In the genomic region with DNA sequence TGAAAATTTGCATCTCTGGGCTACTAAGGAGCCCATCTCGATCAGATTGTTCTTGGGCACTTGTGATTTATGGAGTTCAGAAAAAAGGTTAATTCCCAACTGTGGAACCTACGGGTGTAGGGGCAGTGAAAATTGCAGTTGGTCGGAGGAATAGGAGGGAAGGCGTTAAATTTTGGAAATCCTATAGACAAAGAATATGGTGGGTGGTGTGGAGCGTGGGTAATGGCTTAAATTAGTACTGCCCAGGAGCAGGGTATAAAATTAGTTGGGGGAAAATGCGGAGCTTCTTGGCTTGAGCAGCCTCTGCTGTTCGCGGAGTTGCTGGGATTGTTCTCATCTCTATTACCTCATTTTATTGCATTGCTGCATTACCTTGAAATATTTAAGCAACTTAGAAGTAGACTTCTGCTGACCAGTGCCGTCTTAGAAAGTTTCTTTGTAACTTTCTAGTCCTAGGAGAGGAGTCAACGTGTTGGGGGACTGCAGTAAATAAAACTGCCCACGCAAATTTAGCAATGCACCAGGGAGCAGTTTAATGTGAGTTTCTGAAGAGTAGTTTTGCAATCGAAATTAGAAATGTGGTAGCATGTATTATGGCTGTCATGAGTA, we compare ENCODE assay signal across 8 cellular contexts. TPM values are rescaled to one million over a fixed set of nuclear protein-coding genes. Genes with fewer than 3 reads are reported as not detected.
DNase-seq lines count a peak whose midpoint lies in the region; ATAC-seq and TF ChIP-seq lines count a peak whose summit lies in the region.

No MANE protein-coding gene starts in this region.

- H3K36me3 ChIP-seq in NT2/D1 (ENCODE audit: insufficient read depth, insufficient read length, low read length) (peaks cover 22% of the 10 kb centered on the region), body of pancreas (replicated peaks in 1 of 2; ENCODE audit: insufficient read depth in 1 of 2, low read depth in 2 of 2) (no peaks in the 10 kb centered on the region), subcutaneous abdominal adipose tissue (ENCODE audit: control insufficient read depth in 5 of 5, insufficient read depth in 5 of 5, low read length in 5 of 5) (peaks cover 4 to 22% (median 16%) of the 10 kb centered on the region in 5 donors)

- H3K9me3 ChIP-seq in NT2/D1 (ENCODE audit: insufficient read depth, low read length) (no peaks in the 10 kb centered on the region), body of pancreas (no peaks in the 10 kb centered on the region), subcutaneous abdominal adipose tissue (ENCODE audit: control insufficient read depth in 5 of 5, low read length in 5 of 5) (no peaks in the 10 kb centered on the region)

- H3K27ac ChIP-seq in body of pancreas (peak overlapping the region in 3 of 4 donors; percentile 15 to 47 (median 16)), subcutaneous abdominal adipose tissue (ENCODE audit: low read depth, low read length) (peak overlapping the region; percentile 87)

- H3K4me3 ChIP-seq in NT2/D1 (ENCODE audit: insufficient read length, low read depth) (peak overlapping the region; percentile 48), body of pancreas (peak overlapping the region in 1 of 2 donors; percentile 31), subcutaneous abdominal adipose tissue (ENCODE audit: low read depth in 1 of 5, low read length in 5 of 5) (peak overlapping the region; percentile 74 to 84 (median 80))

- no peaks in the 10 kb centered on the region for H3K4me1 ChIP-seq in NT2/D1 (ENCODE audit: insufficient read depth, insufficient read length)
- H3K4me1 ChIP-seq in body of pancreas = peaks cover 31% of the 10 kb centered on the region
- peaks cover 2 to 45% (median 31%) of the 10 kb centered on the region in 5 donors for H3K4me1 ChIP-seq in subcutaneous abdominal adipose tissue (ENCODE audit: control insufficient read depth in 5 of 5, insufficient read depth in 5 of 5, low read length in 5 of 5)

- DNase-seq in NCI-H510A treated with DMSO at 0.1 percent for 48 hours (lab: John Stamatoyannopoulos, UW) = peak; percentile 27
- DNase-seq in NCI-H510A (lab: John Stamatoyannopoulos, UW) = no peak
- no peak for DNase-seq in NT2/D1 (ENCODE audit: low read depth, low spot score)
- DNase-seq in body of pancreas = peak in 2 of 4 donors; percentile 33 to 38
- peak; percentile 71 for DNase-seq in kidney glomerular epithelial cell (lab: John Stamatoyannopoulos, UW)
- no peak for DNase-seq in SHP77 treated with DMSO at 0.1 percent for 48 hours (lab: John Stamatoyannopoulos, UW)
- no peak for DNase-seq in mesenteric fat pad (ENCODE audit: low spot score)

- H3K9ac ChIP-seq in NT2/D1 (ENCODE audit: insufficient read length, low read depth) (peak overlapping the region; percentile 66), subcutaneous abdominal adipose tissue (ENCODE audit: low read length in 5 of 5) (peak overlapping the region; percentile 43 to 86 (median 82))

- TF ChIP-seq CTCF in body of pancreas (IDR thresholded peaks at IDR 0.05) = no peak

- WGBS in body of pancreas, 2 donors = 4 to 5% methylated on average over 12 of the region's 12 CpGs

- TF ChIP-seq POLR2A in body of pancreas (IDR thresholded peaks at IDR 0.05) = no peak

- intact Hi-C loops in body of pancreas (cut with DNase I) = no loop called here

- H3K27me3 ChIP-seq in NT2/D1 (ENCODE audit: insufficient read depth, insufficient read length) (peaks cover 28% of the 10 kb centered on the region), body of pancreas (peaks cover 0 to 5% of the 10 kb centered on the region in 2 donors), subcutaneous abdominal adipose tissue (ENCODE audit: control insufficient read depth in 5 of 5, insufficient read depth in 4 of 5, low read length in 5 of 5) (no peaks in the 10 kb centered on the region)

- ATAC-seq in body of pancreas = no peak

RNA-seq across cellular contexts. Expression of gene S1PR1, which starts 0.5 kb away (rescaled TPM):
- total RNA-seq in body of pancreas (10 to 100 TPM; 10.1 to 11.5 TPM), mesenteric fat pad (118 TPM)

Comparison
In these comparisons a context has a peak if more than half of its experiments do, and no peak if none do; other contexts are left out.
1. DNase-seq: peak in NCI-H510A treated with DMSO at 0.1 percent for 48 hours (single experiment) and kidney glomerular epithelial cell (single experiment); none in NCI-H510A (single experiment), NT2/D1 (single experiment), SHP77 treated with DMSO at 0.1 percent for 48 hours (single experiment) and mesenteric fat pad (single experiment).